Comparison of ENCODE assay signal across 1 cellular context in genomic region chr1:52288286-52288685, GRCh38.
TF ChIP-seq lines count a peak whose summit lies in the region.

No MANE protein-coding gene starts in this region.

TF ChIP-seq in K562, 482 proteins besides CTCF, POLR2A, EP300 and RAD21 (continued from another document and continues in another):
- TF ChIP-seq CREB5 (CRISPR knock-in tag; IDR thresholded peaks at IDR 0.05): no peak
- no peak for TF ChIP-seq CEBPB (tag; IDR thresholded peaks at IDR 0.05)
- no peak for TF ChIP-seq SRSF1 (IDR thresholded peaks at IDR 0.05; ENCODE audit: low read depth, low read length)
- TF ChIP-seq ZNF197 (CRISPR knock-in tag; IDR thresholded peaks at IDR 0.05; ENCODE audit: low read depth): no peak
- TF ChIP-seq CHAMP1 (IDR thresholded peaks at IDR 0.05): peak; percentile 41; the same call in 1 of the 2 replicates
- no peak for TF ChIP-seq ZNF764 (CRISPR knock-in tag; IDR thresholded peaks at IDR 0.05; ENCODE audit: low read depth)
- TF ChIP-seq ESRRA (IDR thresholded peaks at IDR 0.05; ENCODE audit: borderline replicate concordance, low read depth): peak; percentile 62; the same call in 1 of the 2 replicates
- TF ChIP-seq FOXP4 (CRISPR knock-in tag; IDR thresholded peaks at IDR 0.05; ENCODE audit: borderline replicate concordance): 0 out of 2 replicates have a peak, but pooled peaks have one; percentile 40
- TF ChIP-seq SMAD4 (CRISPR knock-in tag; conservative IDR thresholded peaks at IDR 0.05): no peak
- TF ChIP-seq NFE2 (IDR thresholded peaks at IDR 0.05; ENCODE audit: low read depth): no peak
- no peak for TF ChIP-seq SRSF9 (IDR thresholded peaks at IDR 0.05; ENCODE audit: borderline replicate concordance, low read depth, low read length)
- TF ChIP-seq TFAP4 (CRISPR knock-in tag; IDR thresholded peaks at IDR 0.05; ENCODE audit: borderline replicate concordance): no peak
- TF ChIP-seq PBX2 (CRISPR knock-in tag; IDR thresholded peaks at IDR 0.05; ENCODE audit: low read depth): no peak
- no peak for TF ChIP-seq PBX2 (tag; conservative IDR thresholded peaks at IDR 0.05; ENCODE audit: low read depth)
- TF ChIP-seq ZFX (CRISPR knock-in tag; IDR thresholded peaks at IDR 0.05): no peak
- TF ChIP-seq MEF2A (IDR thresholded peaks at IDR 0.05; ENCODE audit: control insufficient read depth, low read depth, low read length): no peak
- TF ChIP-seq GABPB1 (CRISPR knock-in tag; IDR thresholded peaks at IDR 0.05): no peak
- no peak for TF ChIP-seq MTF1 (CRISPR knock-in tag; IDR thresholded peaks at IDR 0.05; ENCODE audit: borderline replicate concordance)
- TF ChIP-seq MCM5 (IDR thresholded peaks at IDR 0.05; ENCODE audit: low read depth): no peak
- TF ChIP-seq FOSL1 (tag; conservative IDR thresholded peaks at IDR 0.05): peak; percentile 53
- TF ChIP-seq MNT (conservative IDR thresholded peaks at IDR 0.05): no peak
- no peak for TF ChIP-seq ZNF41 (CRISPR knock-in tag; conservative IDR thresholded peaks at IDR 0.05)
- peak; percentile 44; the same call in 1 of the 2 replicates for TF ChIP-seq RAD51 (IDR thresholded peaks at IDR 0.05; ENCODE audit: borderline replicate concordance, low read depth)
- no peak for TF ChIP-seq HSF4 (CRISPR knock-in tag; IDR thresholded peaks at IDR 0.05; ENCODE audit: borderline replicate concordance)
- TF ChIP-seq EHMT2 (IDR thresholded peaks at IDR 0.05): peak; percentile 47; the same call in 1 of the 2 replicates
- no peak for TF ChIP-seq ZNF280A (IDR thresholded peaks at IDR 0.05; ENCODE audit: low read depth, partially characterized antibody)
- no peak for TF ChIP-seq COPS2 (conservative IDR thresholded peaks at IDR 0.05)
- peak; percentile 51 for TF ChIP-seq ATF3 (IDR thresholded peaks at IDR 0.05)
- no peak for TF ChIP-seq ATF3 (CRISPR knock-in tag; conservative IDR thresholded peaks at IDR 0.05)
- TF ChIP-seq ERF (CRISPR knock-in tag; IDR thresholded peaks at IDR 0.05): no peak
- TF ChIP-seq HNRNPL (IDR thresholded peaks at IDR 0.05; ENCODE audit: low read depth, low read length): no peak
- TF ChIP-seq SREBF2 (CRISPR knock-in tag; IDR thresholded peaks at IDR 0.05): no peak
- TF ChIP-seq POLR3A (IDR thresholded peaks at IDR 0.05; ENCODE audit: borderline replicate concordance, extremely low read depth, insufficient read depth, insufficient read length): no peak
- peak; percentile 48; the same call in 1 of the 2 replicates for TF ChIP-seq USF1 (CRISPR knock-in tag; IDR thresholded peaks at IDR 0.05)
- 0 out of 2 replicates have a peak, but pooled peaks have one; percentile 18 for TF ChIP-seq DPF2 (IDR thresholded peaks at IDR 0.05)
- TF ChIP-seq JUNB (CRISPR knock-in tag; conservative IDR thresholded peaks at IDR 0.05): no peak
- TF ChIP-seq HMGN3 (IDR thresholded peaks at IDR 0.05; ENCODE audit: borderline replicate concordance, extremely low read depth, insufficient read length, low read depth, low read length): no peak
- no peak for TF ChIP-seq TEAD4 (IDR thresholded peaks at IDR 0.05; ENCODE audit: low read length)
- no peak for TF ChIP-seq TEAD4 (CRISPR knock-in tag; IDR thresholded peaks at IDR 0.05; ENCODE audit: borderline replicate concordance)
- no peak for TF ChIP-seq TFAM (CRISPR knock-in tag; conservative IDR thresholded peaks at IDR 0.05)
- no peak for TF ChIP-seq FOXK1 (CRISPR knock-in tag; IDR thresholded peaks at IDR 0.05; ENCODE audit: borderline replicate concordance)
- TF ChIP-seq PHF20 (IDR thresholded peaks at IDR 0.05; ENCODE audit: partially characterized antibody): no peak
- no peak for TF ChIP-seq SETDB1 (IDR thresholded peaks at IDR 0.05; ENCODE audit: low read length)
- TF ChIP-seq ZBED1 (IDR thresholded peaks at IDR 0.05): no peak
- TF ChIP-seq RBM25 (IDR thresholded peaks at IDR 0.05; ENCODE audit: low read depth, low read length, severe bottlenecking): peak; percentile 7
- no peak for TF ChIP-seq CREBBP (IDR thresholded peaks at IDR 0.05; ENCODE audit: low read depth, low read length)
- no peak for TF ChIP-seq ZBTB7A (IDR thresholded peaks at IDR 0.05; ENCODE audit: borderline replicate concordance, control insufficient read depth, low read depth, low read length)
- no peak for TF ChIP-seq ZNF384 (IDR thresholded peaks at IDR 0.05; ENCODE audit: low read depth, low read length)
- TF ChIP-seq GATAD2B (IDR thresholded peaks at IDR 0.05; ENCODE audit: borderline replicate concordance): no peak
- no peak for TF ChIP-seq RFX1 (IDR thresholded peaks at IDR 0.05)
- TF ChIP-seq CREB3 (tag; conservative IDR thresholded peaks at IDR 0.05; ENCODE audit: low read depth): no peak
- TF ChIP-seq TAL1 (IDR thresholded peaks at IDR 0.05): no peak
- no peak for TF ChIP-seq KLF10 (CRISPR knock-in tag; IDR thresholded peaks at IDR 0.05)
- TF ChIP-seq RBM14 (IDR thresholded peaks at IDR 0.05; ENCODE audit: borderline replicate concordance, insufficient read depth, low read depth, low read length): no peak
- TF ChIP-seq GTF2E2 (tag; IDR thresholded peaks at IDR 0.05): no peak
- no peak for TF ChIP-seq YBX1 (IDR thresholded peaks at IDR 0.05)
